ENCODE assay signal across 12 cellular contexts in genomic region chr1:167899253-167899681, GRCh38. TPM values are rescaled to one million over a fixed set of nuclear protein-coding genes. Genes with fewer than 3 reads are reported as not detected.
A peak's percentile ranks its signal among the peaks of the same experiment; 100 is the strongest.
DNase-seq lines count a peak whose midpoint lies in the region; ATAC-seq, FAIRE-seq and TF ChIP-seq lines count a peak whose summit lies in the region.
"Had no signal": no experiment of that assay in that cellular context is flagged by ENCODE, and none has a peak within 500 bp of the region (broad histone marks: within the 10 kb centered on the region; RNA-seq: fewer than 3 reads in every experiment).

No MANE protein-coding gene starts in this region.

- WGBS in liver, result 27% methylated on average over 4 of the region's 4 CpGs
- WGBS in HepG2 (ENCODE audit: low lambda C conversion rate), result 66% methylated on average over 4 of the region's 4 CpGs
- 25% methylated on average over 4 of the region's 4 CpGs for WGBS in mammary epithelial cell (ENCODE audit: low coverage, missing lambda C conversion rate)
- 0 to 5% methylated on average over 4 of the region's 4 CpGs for WGBS in aorta, 2 donors

- H3K9ac ChIP-seq in liver (ENCODE audit: low read depth in 1 of 2, low read length in 2 of 2) (no peak overlapping the region), HepG2 (ENCODE audit: insufficient read depth, low read depth, low read length) (no peak overlapping the region), mammary epithelial cell (ENCODE audit: insufficient read depth, low read length) (no peak overlapping the region)

- dilution Hi-C loops in mammary epithelial cell (cut with HindIII; ENCODE audit: low sequenced_read_pairs), result no loop called here

- H3K4me2 ChIP-seq in HepG2 (ENCODE audit: low read depth, low read length) (no peak overlapping the region), mammary epithelial cell (ENCODE audit: insufficient read depth, low read depth, low read length) (no peak overlapping the region)

- H3K27me3 ChIP-seq in liver (ENCODE audit: control insufficient read depth in 4 of 4, insufficient read depth in 4 of 4, low read length in 3 of 4) (no peaks in the 10 kb centered on the region), HepG2 (ENCODE audit: control insufficient read depth in 1 of 2, insufficient read depth in 2 of 2, low read length in 2 of 2) (no peaks in the 10 kb centered on the region; a peak in 1 of 5 replicates), mammary epithelial cell (ENCODE audit: insufficient read depth, low read length) (no peaks in the 10 kb centered on the region), aorta (ENCODE audit: control insufficient read depth in 1 of 2, insufficient read depth in 2 of 2, low read length in 1 of 2) (no peaks in the 10 kb centered on the region)

- no peak overlapping the region for H3K27ac Mint-ChIP-seq in activated naive CD4-positive, alpha-beta T cell treated with anti-CD3 and anti-CD28 coated beads for 36 hours
- H3K27ac Mint-ChIP-seq: nephron progenitor cell had no signal

- FAIRE-seq in HepG2 (lab: Jason Lieb, UNC), result no peak

- peaks cover 0 to 17% (median 12%) of the 10 kb centered on the region in 4 donors for H3K4me1 ChIP-seq in liver (ENCODE audit: control insufficient read depth in 4 of 4, insufficient read depth in 4 of 4, low read length in 3 of 4)
- peaks cover 4% of the 10 kb centered on the region for H3K4me1 ChIP-seq in HepG2 (ENCODE audit: insufficient read depth, low read length)
- no peaks in the 10 kb centered on the region for H3K4me1 ChIP-seq in mammary epithelial cell (ENCODE audit: insufficient read depth, low read length)
- H3K4me1 ChIP-seq in aorta (ENCODE audit: control insufficient read depth in 1 of 2, insufficient read depth in 2 of 2, low read length in 2 of 2), result no peaks in the 10 kb centered on the region

- no peak for DNase-seq in HepG2 (ENCODE audit: low spot score)
- no peak for DNase-seq in mammary epithelial cell
- peak; percentile 85 to 88 for DNase-seq in aorta
- DNase-seq in activated naive CD4-positive, alpha-beta T cell treated with anti-CD3 and anti-CD28 coated beads for 36 hours, result no peak
- no peak for DNase-seq in NCI-H226
- DNase-seq: activated gamma-delta T cell treated with Interleukin-2 at 50 U/mL for 16 hours, MV-4-11, nephron progenitor cell had no signal

- no peaks in the 10 kb centered on the region for H3K36me3 ChIP-seq in liver (ENCODE audit: control insufficient read depth in 4 of 4, insufficient read depth in 3 of 4, low read depth in 1 of 4, low read length in 3 of 4)
- H3K36me3 ChIP-seq in HepG2 (replicated peaks in 1 of 2; ENCODE audit: control insufficient read depth in 1 of 2, insufficient read depth in 2 of 2, low read length in 2 of 2), result no peaks in the 10 kb centered on the region
- H3K36me3 ChIP-seq in mammary epithelial cell (ENCODE audit: insufficient read depth, low read length), result no peaks in the 10 kb centered on the region
- no peaks in the 10 kb centered on the region for H3K36me3 ChIP-seq in aorta (ENCODE audit: control insufficient read depth in 1 of 2, insufficient read depth in 2 of 2, low read length in 1 of 2)

- H3K4me1 Mint-ChIP-seq in activated naive CD4-positive, alpha-beta T cell treated with anti-CD3 and anti-CD28 coated beads for 36 hours (ENCODE audit: low read depth), result no peaks in the 10 kb centered on the region

- in situ Hi-C loops in HepG2 (cut with HindIII; ENCODE audit: extremely low pct_ligation_motif_present, low pct_unique_long_range_greater_than_20kb) (no loop called here), mammary epithelial cell (cut with MboI; ENCODE audit: low sequenced_read_pairs in 2 of 2) (no loop called here)

- H2AFZ ChIP-seq in HepG2 (ENCODE audit: low read length) (no peak overlapping the region), mammary epithelial cell (ENCODE audit: low read depth, low read length) (peak overlapping the region; percentile 34)

- intact Hi-C loops in HepG2 (cut with micrococcal nuclease; ENCODE audit: unreplicated experiment) (no loop called here), mammary epithelial cell (cut with micrococcal nuclease) (no loop called here), aorta (cut with DNase I) (no loop called here)
- intact Hi-C loops in activated naive CD4-positive, alpha-beta T cell treated with anti-CD3 and anti-CD28 coated beads for 36 hours (cut with micrococcal nuclease), result no loop called here

- no peak for ATAC-seq in HepG2
- peak; percentile 84 for ATAC-seq in HG02885 (IDR thresholded peaks at IDR 0.05; ENCODE audit: poor library complexity, unreplicated experiment)
- peak; percentile 81 for ATAC-seq in aorta (ENCODE audit: low FRiP score)
- ATAC-seq in activated CD4-positive, CD25-positive, alpha-beta regulatory T cell treated with anti-CD3 and anti-CD28 coated beads, Interleukin-2, amount 50 U/mL, for 24 hours, result no peak

- H4K20me1 ChIP-seq in HepG2 (ENCODE audit: insufficient read depth, low read length) (no peaks in the 10 kb centered on the region), mammary epithelial cell (ENCODE audit: insufficient read depth, low read length) (no peaks in the 10 kb centered on the region)

- H3K27ac ChIP-seq in liver (ENCODE audit: low read depth in 1 of 2, low read length in 2 of 2) (peak overlapping the region; percentile 63 to 76), HepG2 (ENCODE audit: extremely low read length, insufficient read depth, low read length) (no peak overlapping the region), mammary epithelial cell (ENCODE audit: insufficient read depth, low read depth, low read length) (no peak overlapping the region), aorta (ENCODE audit: low read depth in 1 of 2, low read length in 2 of 2) (peak overlapping the region; percentile 18 to 39)
- H3K27ac ChIP-seq: epithelial cell of prostate had no signal

- H3K9me3 ChIP-seq in liver (ENCODE audit: control insufficient read depth in 4 of 4, low read length in 3 of 4) (no peaks in the 10 kb centered on the region), HepG2 (ENCODE audit: low read length) (no peaks in the 10 kb centered on the region), mammary epithelial cell (replicated peaks; ENCODE audit: insufficient read depth, low read length) (no peaks in the 10 kb centered on the region), aorta (ENCODE audit: control insufficient read depth, low read length) (no peaks in the 10 kb centered on the region)

- no peak overlapping the region for H3K4me3 Mint-ChIP-seq in activated naive CD4-positive, alpha-beta T cell treated with anti-CD3 and anti-CD28 coated beads for 36 hours
- H3K4me3 Mint-ChIP-seq: nephron progenitor cell had no signal

- H3K27me3 Mint-ChIP-seq in activated naive CD4-positive, alpha-beta T cell treated with anti-CD3 and anti-CD28 coated beads for 36 hours (ENCODE audit: low read depth), result no peaks in the 10 kb centered on the region

- CTCF ChIA-PET in HepG2 (lab: Yijun Ruan, JAX; ENCODE audit: low intra/inter-chr PET ratio, low total read pairs) (no interaction called here), mammary epithelial cell (lab: Charles Lee; ENCODE audit: low non-redundant PET) (no interaction called here)
- CTCF ChIA-PET in activated naive CD4-positive, alpha-beta T cell treated with anti-CD3 and anti-CD28 coated beads for 36 hours (lab: Charles Lee), result no interaction called here

- H3K9me3 Mint-ChIP-seq in activated naive CD4-positive, alpha-beta T cell treated with anti-CD3 and anti-CD28 coated beads for 36 hours, result no peaks in the 10 kb centered on the region
- H3K9me3 Mint-ChIP-seq: nephron progenitor cell had no signal

- TF ChIP-seq EP300 in HepG2 (IDR thresholded peaks at IDR 0.05; ENCODE audit: low read depth in 2 of 2, low read length in 2 of 2), result no peak
- no peak for TF ChIP-seq EP300 in HepG2 (CRISPR knock-in tag; IDR thresholded peaks at IDR 0.05; ENCODE audit: borderline replicate concordance)

- TF ChIP-seq POLR2A in HepG2 (IDR thresholded peaks at IDR 0.05; ENCODE audit: insufficient read depth in 1 of 2, low read depth in 2 of 2, low read length in 2 of 2), result no peak

- no peak overlapping the region for H3K4me3 ChIP-seq in liver (ENCODE audit: low read depth in 1 of 3, low read length in 3 of 3)
- H3K4me3 ChIP-seq in HepG2 (replicated peaks in 1 of 3; ENCODE audit: insufficient read depth in 1 of 3, low read depth in 2 of 3, low read length in 3 of 3), result no peak overlapping the region
- H3K4me3 ChIP-seq in mammary epithelial cell (replicated peaks in 1 of 3; ENCODE audit: insufficient read depth in 1 of 3, low read depth in 2 of 3, low read length in 3 of 3), result no peak overlapping the region
- H3K4me3 ChIP-seq in aorta (ENCODE audit: low read length in 2 of 2), result no peak overlapping the region

- TF ChIP-seq CTCF in liver (IDR thresholded peaks at IDR 0.05; ENCODE audit: low read depth, low read length, missing input control), result no peak
- no peak for TF ChIP-seq CTCF in HepG2 (CRISPR knock-in tag; IDR thresholded peaks at IDR 0.05)
- TF ChIP-seq CTCF in mammary epithelial cell (conservative IDR thresholded peaks at IDR 0.05 in 1 of 2, IDR thresholded peaks at IDR 0.05 in 1 of 2; ENCODE audit: extremely low read depth in 1 of 2, insufficient read depth in 1 of 2, low read depth in 1 of 2, low read length in 2 of 2), result no peak

- peak; percentile 52 to 68 for TF ChIP-seq RAD21 in liver (IDR thresholded peaks at IDR 0.05)
- TF ChIP-seq RAD21 in HepG2 (CRISPR knock-in tag; IDR thresholded peaks at IDR 0.05), result no peak

- H3K79me2 ChIP-seq in HepG2 (ENCODE audit: insufficient read depth, low read length) (no peaks in the 10 kb centered on the region), mammary epithelial cell (ENCODE audit: insufficient read depth, low read length) (no peaks in the 10 kb centered on the region)

- POLR2A ChIA-PET in HepG2 (lab: Yijun Ruan, JAX), result no interaction called here

- BruUV-seq in HepG2 (replicated peaks; lab: Mats Ljungman, UMichigan), result no TSS peak
- no TSS peak for BruUV-seq in mammary epithelial cell (replicated peaks; lab: Mats Ljungman, UMichigan)

- H3K36me3 Mint-ChIP-seq in activated naive CD4-positive, alpha-beta T cell treated with anti-CD3 and anti-CD28 coated beads for 36 hours (ENCODE audit: low read depth), result no peaks in the 10 kb centered on the region

RNA-seq across cellular contexts. Expression of gene ADCY10, which starts 14.7 kb away (rescaled TPM):
- total RNA-seq in liver, result 1 to 10 TPM in 1 of 2 donors, under 1 TPM in 1; 0.89 to 4.7 TPM
- polyA plus RNA-seq in liver, result 1 to 10 TPM; 2.2 to 2.4 TPM
- total RNA-seq in HepG2 (2016; rRNA removed; fragmentation: Illumina TruSeq; extraction: Trizol), result 0.02 and 0.03 TPM in 2 replicates
- total RNA-seq in HepG2 (2016; cell fraction: cytosol; rRNA removed; fragmentation: Illumina TruSeq; extraction: Trizol; ENCODE audit: low read depth), result under 0.01 TPM in 1 of 2 replicates, not detected in the other
- 0.06 TPM in 1 of 2 replicates, not detected in the other for total RNA-seq in HepG2 (2016; cell fraction: insoluble cytoplasmic fraction; rRNA removed; fragmentation: Illumina TruSeq; extraction: Trizol)
- total RNA-seq in HepG2 (2016; cell fraction: membrane; rRNA removed; fragmentation: Illumina TruSeq; extraction: Trizol), result not detected in 2 replicates
- total RNA-seq in HepG2 (2016; cell fraction: nucleus; rRNA removed; fragmentation: Illumina TruSeq; extraction: Trizol), result 0.06 TPM in 1 of 2 replicates, not detected in the other
- 0.03 TPM in 1 of 2 replicates, not detected in the other for polyA plus RNA-seq in HepG2 (2011; rRNA removed)
- polyA plus RNA-seq in HepG2 (2011; cell fraction: cytosol; rRNA removed), result 0.04 and 0.17 TPM in 2 replicates
- polyA plus RNA-seq in HepG2 (2011; cell fraction: nucleus; rRNA removed), result 0.12 TPM in 1 of 2 replicates, not detected in the other
- polyA plus RNA-seq in HepG2 (2012), result 0.05 TPM in 1 of 2 replicates, not detected in the other
- polyA plus RNA-seq in HepG2 (2016; cell fraction: cytosol; fragmentation: Illumina TruSeq; extraction: Trizol; ENCODE audit: low read depth), result not detected in 2 replicates
- polyA plus RNA-seq in HepG2 (2016; cell fraction: insoluble cytoplasmic fraction; fragmentation: Illumina TruSeq; extraction: Trizol; ENCODE audit: low read depth), result not detected in 2 replicates
- not detected in 2 replicates for polyA plus RNA-seq in HepG2 (2016; cell fraction: membrane; fragmentation: Illumina TruSeq; extraction: Trizol; ENCODE audit: low read depth)
- not detected in 2 replicates for polyA plus RNA-seq in HepG2 (2016; cell fraction: nucleus; fragmentation: Illumina TruSeq; extraction: Trizol; ENCODE audit: insufficient read depth, low read depth)
- polyA minus RNA-seq in HepG2 (2011; rRNA and poly(A)+ RNA removed; ENCODE audit: low replicate concordance), result 0.05 TPM in 1 of 2 replicates, not detected in the other
- not detected in 2 replicates for polyA minus RNA-seq in HepG2 (2011; cell fraction: cytosol; rRNA and poly(A)+ RNA removed)
- polyA minus RNA-seq in HepG2 (2011; cell fraction: nucleus; rRNA and poly(A)+ RNA removed), result 0.12 and 0.13 TPM in 2 replicates
- total RNA-seq in mammary epithelial cell, result under 1 TPM; 0.05 to 0.17 TPM
- 0.02 TPM for polyA plus RNA-seq in mammary epithelial cell
- polyA minus RNA-seq in mammary epithelial cell, result not detected
- total RNA-seq in aorta, result under 1 TPM; 0.16 to 0.24 TPM
- under 1 TPM; 0.13 to 0.15 TPM for polyA plus RNA-seq in aorta
- total RNA-seq in activated naive CD4-positive, alpha-beta T cell treated with anti-CD3 and anti-CD28 coated beads for 36 hours, result under 1 TPM in 1 of 2 experiments, not detected in 1; 0.24 TPM

RNA-seq across cellular contexts. Expression of gene DCAF6, which starts 37.2 kb away (rescaled TPM):
- 100 to 1,000 TPM in 1 of 2 donors, 10 to 100 TPM in 1; 77.6 to 105 TPM for total RNA-seq in liver
- polyA plus RNA-seq in liver, result 10 to 100 TPM; 33.5 to 64.5 TPM
- 24.7 and 26.9 TPM in 2 replicates for total RNA-seq in HepG2 (2016; rRNA removed; fragmentation: Illumina TruSeq; extraction: Trizol)
- total RNA-seq in HepG2 (2016; cell fraction: cytosol; rRNA removed; fragmentation: Illumina TruSeq; extraction: Trizol; ENCODE audit: low read depth), result 19.2 and 19.8 TPM in 2 replicates
- 24.4 and 26.6 TPM in 2 replicates for total RNA-seq in HepG2 (2016; cell fraction: insoluble cytoplasmic fraction; rRNA removed; fragmentation: Illumina TruSeq; extraction: Trizol)
- 30.2 and 31.2 TPM in 2 replicates for total RNA-seq in HepG2 (2016; cell fraction: membrane; rRNA removed; fragmentation: Illumina TruSeq; extraction: Trizol)
- total RNA-seq in HepG2 (2016; cell fraction: nucleus; rRNA removed; fragmentation: Illumina TruSeq; extraction: Trizol), result 35.5 and 41.2 TPM in 2 replicates
- polyA plus RNA-seq in HepG2 (2011; rRNA removed), result 29.8 and 33.7 TPM in 2 replicates
- polyA plus RNA-seq in HepG2 (2011; cell fraction: cytosol; rRNA removed), result 18.7 and 31.3 TPM in 2 replicates
- polyA plus RNA-seq in HepG2 (2011; cell fraction: nucleus; rRNA removed), result 24.6 and 25.9 TPM in 2 replicates
- 17.8 and 22.4 TPM in 2 replicates for polyA plus RNA-seq in HepG2 (2012)
- 7.0 and 7.9 TPM in 2 replicates for polyA plus RNA-seq in HepG2 (2016; cell fraction: cytosol; fragmentation: Illumina TruSeq; extraction: Trizol; ENCODE audit: low read depth)
- 26.4 and 26.6 TPM in 2 replicates for polyA plus RNA-seq in HepG2 (2016; cell fraction: insoluble cytoplasmic fraction; fragmentation: Illumina TruSeq; extraction: Trizol; ENCODE audit: low read depth)
- 18.2 and 18.5 TPM in 2 replicates for polyA plus RNA-seq in HepG2 (2016; cell fraction: membrane; fragmentation: Illumina TruSeq; extraction: Trizol; ENCODE audit: low read depth)
- polyA plus RNA-seq in HepG2 (2016; cell fraction: nucleus; fragmentation: Illumina TruSeq; extraction: Trizol; ENCODE audit: insufficient read depth, low read depth), result 30.5 and 31.0 TPM in 2 replicates
- polyA minus RNA-seq in HepG2 (2011; rRNA and poly(A)+ RNA removed; ENCODE audit: low replicate concordance), result 20.4 and 41.0 TPM in 2 replicates
- 19.0 and 23.2 TPM in 2 replicates for polyA minus RNA-seq in HepG2 (2011; cell fraction: cytosol; rRNA and poly(A)+ RNA removed)
- polyA minus RNA-seq in HepG2 (2011; cell fraction: nucleus; rRNA and poly(A)+ RNA removed), result 115 and 116 TPM in 2 replicates
- total RNA-seq in mammary epithelial cell, result 10 to 100 TPM; 53.1 to 76.7 TPM
- 68.7 TPM for polyA plus RNA-seq in mammary epithelial cell
- 97.7 TPM for polyA minus RNA-seq in mammary epithelial cell
- 10 to 100 TPM; 55.5 to 68.7 TPM for total RNA-seq in aorta
- 10 to 100 TPM; 37.3 to 43.3 TPM for polyA plus RNA-seq in aorta
- total RNA-seq in activated naive CD4-positive, alpha-beta T cell treated with anti-CD3 and anti-CD28 coated beads for 36 hours, result 10 to 100 TPM; 15.4 to 15.9 TPM

RNA-seq across cellular contexts. Expression of gene MPC2, which starts 37.6 kb away (rescaled TPM):
- total RNA-seq in liver, result 100 to 1,000 TPM in 1 of 2 donors, 10 to 100 TPM in 1; 78.8 to 118 TPM
- polyA plus RNA-seq in liver, result 100 to 1,000 TPM; 137 to 369 TPM
- 136 and 167 TPM in 2 replicates for total RNA-seq in HepG2 (2016; rRNA removed; fragmentation: Illumina TruSeq; extraction: Trizol)
- 55.7 and 74.9 TPM in 2 replicates for total RNA-seq in HepG2 (2016; cell fraction: cytosol; rRNA removed; fragmentation: Illumina TruSeq; extraction: Trizol; ENCODE audit: low read depth)
- 135 and 177 TPM in 2 replicates for total RNA-seq in HepG2 (2016; cell fraction: insoluble cytoplasmic fraction; rRNA removed; fragmentation: Illumina TruSeq; extraction: Trizol)
- 99.6 and 124 TPM in 2 replicates for total RNA-seq in HepG2 (2016; cell fraction: membrane; rRNA removed; fragmentation: Illumina TruSeq; extraction: Trizol)
- total RNA-seq in HepG2 (2016; cell fraction: nucleus; rRNA removed; fragmentation: Illumina TruSeq; extraction: Trizol), result 59.5 and 60.1 TPM in 2 replicates
- polyA plus RNA-seq in HepG2 (2011; rRNA removed), result 30.6 and 38.8 TPM in 2 replicates
- polyA plus RNA-seq in HepG2 (2011; cell fraction: cytosol; rRNA removed), result 20.0 and 25.7 TPM in 2 replicates
- polyA plus RNA-seq in HepG2 (2011; cell fraction: nucleus; rRNA removed), result 4.9 and 6.2 TPM in 2 replicates
- 44.9 and 69.4 TPM in 2 replicates for polyA plus RNA-seq in HepG2 (2012)
- 87.5 and 128 TPM in 2 replicates for polyA plus RNA-seq in HepG2 (2016; cell fraction: cytosol; fragmentation: Illumina TruSeq; extraction: Trizol; ENCODE audit: low read depth)
- polyA plus RNA-seq in HepG2 (2016; cell fraction: insoluble cytoplasmic fraction; fragmentation: Illumina TruSeq; extraction: Trizol; ENCODE audit: low read depth), result 185 and 198 TPM in 2 replicates
- polyA plus RNA-seq in HepG2 (2016; cell fraction: membrane; fragmentation: Illumina TruSeq; extraction: Trizol; ENCODE audit: low read depth), result 103 and 146 TPM in 2 replicates
- polyA plus RNA-seq in HepG2 (2016; cell fraction: nucleus; fragmentation: Illumina TruSeq; extraction: Trizol; ENCODE audit: insufficient read depth, low read depth), result 116 and 120 TPM in 2 replicates
- polyA minus RNA-seq in HepG2 (2011; rRNA and poly(A)+ RNA removed; ENCODE audit: low replicate concordance), result 6.2 and 10.8 TPM in 2 replicates
- polyA minus RNA-seq in HepG2 (2011; cell fraction: cytosol; rRNA and poly(A)+ RNA removed), result 11.6 and 17.2 TPM in 2 replicates
- polyA minus RNA-seq in HepG2 (2011; cell fraction: nucleus; rRNA and poly(A)+ RNA removed), result 10.8 and 11.7 TPM in 2 replicates
- 10 to 100 TPM; 35.2 to 54.9 TPM for total RNA-seq in mammary epithelial cell
- polyA plus RNA-seq in mammary epithelial cell, result 27.3 TPM
- polyA minus RNA-seq in mammary epithelial cell, result 13.5 TPM
- total RNA-seq in aorta, result 10 to 100 TPM; 37.3 to 48.2 TPM
- 10 to 100 TPM; 56.4 to 94.8 TPM for polyA plus RNA-seq in aorta
- total RNA-seq in activated naive CD4-positive, alpha-beta T cell treated with anti-CD3 and anti-CD28 coated beads for 36 hours, result 10 to 100 TPM; 69.7 to 70.2 TPM

Comparison
In these comparisons a context has a peak if more than half of its experiments do, and no peak if none do; other contexts are left out.
1. H3K27ac ChIP-seq: peak in liver (2 of 2) and aorta (2 of 2); none in HepG2 (single experiment) and mammary epithelial cell (single experiment).
2. ATAC-seq: peak in HG02885 (single experiment) and aorta (single experiment); none in HepG2 (single experiment) and activated CD4-positive, CD25-positive, alpha-beta regulatory T cell treated with anti-CD3 and anti-CD28 coated beads, Interleukin-2, amount 50 U/mL, for 24 hours (0 of 2).
3. DNase-seq: peak in aorta (2 of 2); none in HepG2 (single experiment), mammary epithelial cell (single experiment), activated naive CD4-positive, alpha-beta T cell treated with anti-CD3 and anti-CD28 coated beads for 36 hours (single experiment) and NCI-H226 (single experiment).